ENCODE assay signal across 17 cellular contexts in the genomic region with DNA sequence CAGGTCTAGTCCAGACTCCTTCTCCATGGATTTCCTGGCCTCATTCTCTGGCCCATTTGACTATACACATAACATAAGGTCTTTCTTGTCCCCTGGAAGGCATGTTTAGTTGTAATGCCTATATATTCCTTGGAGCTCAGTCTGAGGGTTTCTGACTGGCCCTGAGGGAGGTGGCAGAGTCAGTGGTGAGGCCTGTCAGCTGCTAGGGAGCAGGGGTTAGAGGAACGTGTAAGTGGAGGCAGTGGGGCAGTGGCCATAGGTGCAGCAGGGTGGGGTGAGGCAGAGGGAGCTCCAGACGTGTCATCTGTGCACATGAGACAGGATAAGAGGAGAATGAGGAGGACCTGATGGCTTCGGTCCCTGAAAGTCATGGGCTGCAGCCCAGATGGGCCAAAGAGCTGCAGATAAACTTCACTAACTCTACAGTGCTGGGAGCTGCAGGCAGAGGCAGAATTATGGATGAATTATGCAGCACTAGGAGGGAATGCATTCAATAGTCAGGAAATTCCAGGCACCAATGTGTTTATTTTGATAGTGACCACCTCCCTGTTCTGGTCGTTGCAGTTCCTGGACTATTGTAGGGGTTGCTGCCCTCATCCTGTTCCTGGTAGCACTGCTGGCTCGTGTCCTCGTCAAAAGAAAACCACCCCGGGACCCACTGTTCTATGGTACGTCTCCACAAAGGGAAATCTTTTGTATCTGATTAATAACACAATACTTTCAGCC. TPM values are rescaled to one million over a fixed set of nuclear protein-coding genes. Genes with fewer than 3 reads are reported as not detected.
DNase-seq lines count a peak whose midpoint lies in the region; FAIRE-seq and TF ChIP-seq lines count a peak whose summit lies in the region.
"Had no signal": no experiment of that assay in that cellular context is flagged by ENCODE, and none has a peak within 500 bp of the region (broad histone marks: within the 10 kb centered on the region; RNA-seq: fewer than 3 reads in every experiment).

No MANE protein-coding gene starts in this region.

- no peak for TF ChIP-seq POLR2A in testis (IDR thresholded peaks at IDR 0.05)

- H3K9ac ChIP-seq in astrocyte (ENCODE audit: low read length): no peak overlapping the region
- H3K9ac ChIP-seq in skeletal muscle tissue (ENCODE audit: low read depth in 1 of 3, low read length in 3 of 3): no peak overlapping the region
- no peak overlapping the region for H3K9ac ChIP-seq in smooth muscle cell (ENCODE audit: low read depth)

- H3K79me2 ChIP-seq in astrocyte (ENCODE audit: insufficient read depth, low read length) (no peaks in the 10 kb centered on the region), smooth muscle cell (ENCODE audit: low read depth) (no peaks in the 10 kb centered on the region)

- peak overlapping the region; percentile 68 for H3K27ac Mint-ChIP-seq in astrocyte (ENCODE audit: unreplicated experiment)
- H3K27ac Mint-ChIP-seq: IgD-negative memory B cell, natural killer cell had no signal

- peaks cover 7% of the 10 kb centered on the region for H3K9me3 Mint-ChIP-seq in astrocyte (ENCODE audit: unreplicated experiment)
- H3K9me3 Mint-ChIP-seq: natural killer cell had no signal

- H3K4me3 ChIP-seq in astrocyte (ENCODE audit: insufficient read depth, low read depth, low read length) (peak overlapping the region; percentile 30), skeletal muscle tissue (ENCODE audit: low read length in 3 of 3) (no peak overlapping the region), smooth muscle cell (no peak overlapping the region), testis (no peak overlapping the region)
- H3K4me3 ChIP-seq: colonic mucosa, tibial artery had no signal

- H3K4me2 ChIP-seq in astrocyte (ENCODE audit: low read length): peak overlapping the region; percentile 70
- H3K4me2 ChIP-seq in smooth muscle cell: no peak overlapping the region

- H3K4me1 Mint-ChIP-seq in astrocyte (ENCODE audit: low read depth, unreplicated experiment): peaks cover 9% of the 10 kb centered on the region

- H3K27ac ChIP-seq in astrocyte (ENCODE audit: low read depth, low read length) (no peak overlapping the region), skeletal muscle tissue (ENCODE audit: low read depth, low read length) (peak overlapping the region; percentile 31), smooth muscle cell (ENCODE audit: low read depth) (no peak overlapping the region), testis (no peak overlapping the region)
- H3K27ac ChIP-seq: colonic mucosa, RWPE1, tibial artery had no signal

- FAIRE-seq in astrocyte (lab: Jason Lieb, UNC): no peak

- DNase-seq in HS-27A (ENCODE audit: low read depth) (peak; percentile 22), astrocyte (ENCODE audit: low read depth) (peak; percentile 90), fibroblast of the conjunctiva (ENCODE audit: low read depth) (peak; percentile 59), smooth muscle cell (lab: John Stamatoyannopoulos, UW; ENCODE audit: unreplicated experiment) (no peak), NCI-H1694 (lab: John Stamatoyannopoulos, UW) (no peak), testis (no peak), islet precursor cell (no peak)
- DNase-seq: activated CD8-positive, alpha-beta memory T cell treated with anti-CD3 and anti-CD28 coated beads for 24 hours; activated naive CD4-positive, alpha-beta T cell; colonic mucosa; foreskin melanocyte; kidney glomerular epithelial cell; natural killer cell; tibial artery had no signal

- no peaks in the 10 kb centered on the region for H3K9me3 ChIP-seq in astrocyte (ENCODE audit: insufficient read depth, low read depth, low read length)
- H3K9me3 ChIP-seq in skeletal muscle tissue (ENCODE audit: control insufficient read depth in 3 of 3, low read length in 3 of 3): no peaks in the 10 kb centered on the region
- no peaks in the 10 kb centered on the region for H3K9me3 ChIP-seq in smooth muscle cell (replicated peaks; ENCODE audit: low read depth)
- H3K9me3 ChIP-seq in testis: no peaks in the 10 kb centered on the region
- H3K9me3 ChIP-seq: colonic mucosa, tibial artery had no signal

- H3K36me3 ChIP-seq in astrocyte (ENCODE audit: insufficient read depth, low read length) (no peaks in the 10 kb centered on the region), skeletal muscle tissue (ENCODE audit: control insufficient read depth in 3 of 3, insufficient read depth in 3 of 3, low read length in 3 of 3) (peaks cover 34 to 40% (median 38%) of the 10 kb centered on the region in 3 donors), smooth muscle cell (ENCODE audit: low read depth) (no peaks in the 10 kb centered on the region), testis (ENCODE audit: low read depth, missing control alignments) (no peaks in the 10 kb centered on the region)
- H3K36me3 ChIP-seq: colonic mucosa had no signal

- intact Hi-C loops in testis (cut with DNase I; ENCODE audit: low total_unique reads): no loop called here

- H3K4me1 ChIP-seq in astrocyte (ENCODE audit: insufficient read depth, low read length) (peaks cover 22% of the 10 kb centered on the region), skeletal muscle tissue (ENCODE audit: control insufficient read depth in 3 of 3, insufficient read depth in 3 of 3, low read length in 3 of 3) (peaks cover 19 to 57% (median 47%) of the 10 kb centered on the region in 3 donors), smooth muscle cell (ENCODE audit: low read depth) (peaks cover 4% of the 10 kb centered on the region), testis (no peaks in the 10 kb centered on the region)
- H3K4me1 ChIP-seq: colonic mucosa had no signal

- H3K27me3 ChIP-seq in astrocyte (ENCODE audit: insufficient read depth, low read length) (peaks cover 6% of the 10 kb centered on the region), skeletal muscle tissue (ENCODE audit: control insufficient read depth in 3 of 3, insufficient read depth in 3 of 3, low read length in 3 of 3) (peaks cover 0 to 3% (median 0%) of the 10 kb centered on the region in 3 donors), smooth muscle cell (ENCODE audit: low read depth) (peaks cover 35% of the 10 kb centered on the region), testis (no peaks in the 10 kb centered on the region)

- peaks cover 16% of the 10 kb centered on the region for H3K36me3 Mint-ChIP-seq in astrocyte (ENCODE audit: low read depth, unreplicated experiment)
- H3K36me3 Mint-ChIP-seq: natural killer cell had no signal

- no peak for TF ChIP-seq CTCF in astrocyte (IDR thresholded peaks at IDR 0.05; ENCODE audit: insufficient read depth, low read depth, low read length)
- TF ChIP-seq CTCF in smooth muscle cell (IDR thresholded peaks at IDR 0.05; ENCODE audit: borderline replicate concordance, insufficient read depth, poor library complexity, severe bottlenecking): no peak
- no peak for TF ChIP-seq CTCF in testis (IDR thresholded peaks at IDR 0.05)

- H2AFZ ChIP-seq in astrocyte (ENCODE audit: low read depth, low read length) (no peak overlapping the region), smooth muscle cell (ENCODE audit: low read depth) (no peak overlapping the region)

- peaks cover 22% of the 10 kb centered on the region for H3K27me3 Mint-ChIP-seq in astrocyte (ENCODE audit: low read depth, unreplicated experiment)

- H3F3A ChIP-seq in smooth muscle cell (ENCODE audit: low read depth): no peaks in the 10 kb centered on the region

- 73% methylated on average over 8 of the region's 8 CpGs for WGBS in smooth muscle cell (ENCODE audit: low lambda C conversion rate)
- 63 to 77% methylated on average over 8 of the region's 8 CpGs for WGBS in testis, 2 donors

- no peak overlapping the region for H3K4me3 Mint-ChIP-seq in astrocyte (ENCODE audit: unreplicated experiment)
- H3K4me3 Mint-ChIP-seq: natural killer cell had no signal

- H4K20me1 ChIP-seq in astrocyte (ENCODE audit: insufficient read depth, low read length): no peaks in the 10 kb centered on the region
- H4K20me1 ChIP-seq in smooth muscle cell (ENCODE audit: low read depth): no peaks in the 10 kb centered on the region

RNA-seq across cellular contexts. Expression of gene TM6SF1, which starts 5.0 kb away (rescaled TPM):
- total RNA-seq in astrocyte: 1.0 and 2.1 TPM in 2 replicates
- 28.7 TPM for total RNA-seq in skeletal muscle tissue
- 1.5 TPM in 1 of 2 replicates, not detected in the other for total RNA-seq in smooth muscle cell
- polyA plus RNA-seq in smooth muscle cell: 0.14 TPM in 1 of 2 replicates, not detected in the other
- total RNA-seq in testis: 1 to 10 TPM; 3.0 to 5.0 TPM
- 9.7 TPM for polyA plus RNA-seq in testis (ENCODE audit: insufficient read depth, low read depth, low replicate concordance)

RNA-seq across cellular contexts. Expression of gene BTBD1, which starts 45.3 kb away (rescaled TPM):
- 60.3 and 61.1 TPM in 2 replicates for total RNA-seq in astrocyte
- total RNA-seq in skeletal muscle tissue: 99.7 TPM
- 75.2 and 84.2 TPM in 2 replicates for total RNA-seq in smooth muscle cell
- polyA plus RNA-seq in smooth muscle cell: 39.3 and 43.2 TPM in 2 replicates
- total RNA-seq in testis: 100 to 1,000 TPM in 1 of 2 donors, 10 to 100 TPM in 1; 94.6 to 104 TPM
- 118 TPM for polyA plus RNA-seq in testis (ENCODE audit: insufficient read depth, low read depth, low replicate concordance)

Comparison
In these comparisons a context has a peak if more than half of its experiments do, and no peak if none do; other contexts are left out.
1. DNase-seq: peak in HS-27A (single experiment), astrocyte (single experiment) and fibroblast of the conjunctiva (single experiment); none in smooth muscle cell (single experiment), NCI-H1694 (single experiment), testis (single experiment) and islet precursor cell (single experiment).